Comparison of ENCODE assay signal across 28 cellular contexts in genomic region chr14:57991353-57991752, GRCh38.
A peak's percentile ranks its signal among the peaks of the same experiment; 100 is the strongest.
DNase-seq lines count a peak whose midpoint lies in the region; ATAC-seq, FAIRE-seq and TF ChIP-seq lines count a peak whose summit lies in the region.
"Had no signal": no experiment of that assay in that cellular context is flagged by ENCODE, and none has a peak within 500 bp of the region (broad histone marks: within the 10 kb centered on the region; RNA-seq: fewer than 3 reads in every experiment).

No MANE protein-coding gene starts in this region.

- H2AK5ac ChIP-seq in H9 (ENCODE audit: insufficient read length, low read length), result no peak overlapping the region

- H3K23ac ChIP-seq in H9 (ENCODE audit: insufficient read length, low read depth, low read length), result no peak overlapping the region

- no peak for TF ChIP-seq POLR2A in heart left ventricle (IDR thresholded peaks at IDR 0.05)

- no peaks in the 10 kb centered on the region for H3K4me1 ChIP-seq in heart left ventricle
- no peaks in the 10 kb centered on the region for H3K4me1 ChIP-seq in kidney (ENCODE audit: control insufficient read depth in 1 of 2, insufficient read depth in 1 of 2, low read depth in 1 of 2, low read length in 2 of 2)
- no peaks in the 10 kb centered on the region; the same call in 1 of the 2 replicates for H3K4me1 ChIP-seq in H9 (ENCODE audit: insufficient read depth, low read length)
- H3K4me1 ChIP-seq: BE2C, BLaER1 had no signal

- H2AFZ ChIP-seq in H9 (ENCODE audit: low read length), result no peak overlapping the region

- DNase-seq in left cardiac atrium, result no peak
- DNase-seq in heart left ventricle, result no peak
- no peak for DNase-seq in HTR-8/SVneo (ENCODE audit: insufficient read length, low spot score)
- DNase-seq in left kidney (ENCODE audit: low read depth, low spot score), result peak; percentile 14
- no peak for DNase-seq in stimulated activated effector memory CD8-positive, alpha-beta T cell treated with anti-CD3 and anti-CD28 coated beads, Interleukin-12 subunit alpha, Interleukin-12 subunit beta, amount 100 ng/mL, for 72 hours (ENCODE audit: low spot score in 2 of 2)
- DNase-seq in kidney, result no peak
- no peak for DNase-seq in H9
- DNase-seq in NCI-H524 treated with DMSO at 0.1 percent for 48 hours (lab: John Stamatoyannopoulos, UW), result no peak
- DNase-seq: ACHN; BE2C; CD4-positive, alpha-beta memory T cell; CD4-positive, CD25-positive, alpha-beta regulatory T cell; CD8-positive, alpha-beta memory T cell; COR-L47; DMS 273 treated with DMSO at 0.1 percent for 48 hours; DMS153; DMS53; DMS79; DND-41; EL; GDM1 had no signal

- H3K23me2 ChIP-seq in H9 (ENCODE audit: insufficient read length, low read depth, low read length, poor library complexity, severe bottlenecking), result no peaks in the 10 kb centered on the region

- peak; percentile 55 to 56 for ATAC-seq in left cardiac atrium
- ATAC-seq in heart left ventricle, result no peak
- peak; percentile 33 for ATAC-seq in stimulated activated effector memory CD8-positive, alpha-beta T cell treated with anti-CD3 and anti-CD28 coated beads, Interleukin-12 subunit alpha, Interleukin-12 subunit beta, amount 100 ng/mL, for 72 hours
- ATAC-seq: GM12878 had no signal

- no peaks in the 10 kb centered on the region for H3K36me3 Mint-ChIP-seq in stimulated activated effector memory CD8-positive, alpha-beta T cell treated with anti-CD3 and anti-CD28 coated beads, Interleukin-12 subunit alpha, Interleukin-12 subunit beta, amount 100 ng/mL, for 72 hours
- H3K36me3 Mint-ChIP-seq in H9 (ENCODE audit: insufficient read depth in 1 of 3, low read depth in 3 of 3), result no peaks in the 10 kb centered on the region
- H3K36me3 Mint-ChIP-seq: CD14-positive monocyte; CD4-positive, alpha-beta memory T cell; CD4-positive, CD25-positive, alpha-beta regulatory T cell; CD8-positive, alpha-beta memory T cell had no signal

- H3K36me3 ChIP-seq in heart left ventricle (no peaks in the 10 kb centered on the region), kidney (ENCODE audit: control insufficient read depth in 1 of 2, insufficient read depth in 2 of 2, low read length in 2 of 2) (no peaks in the 10 kb centered on the region)
- H3K36me3 ChIP-seq: BE2C, BLaER1 had no signal

- H3T11ph ChIP-seq in H9 (ENCODE audit: low read length), result no peak overlapping the region

- no peak overlapping the region for H3K4me2 ChIP-seq in H9 (ENCODE audit: insufficient read depth, insufficient read length, low read length)
- H3K4me2 ChIP-seq: BLaER1 had no signal

- no peaks in the 10 kb centered on the region for H3K9me3 ChIP-seq in heart left ventricle
- H3K9me3 ChIP-seq in kidney (ENCODE audit: control insufficient read depth in 1 of 2, low read length in 2 of 2), result no peaks in the 10 kb centered on the region
- no peaks in the 10 kb centered on the region for H3K9me3 ChIP-seq in H9 (ENCODE audit: control insufficient read depth, low read depth, low read length)
- H3K9me3 ChIP-seq: BE2C, BLaER1 had no signal

- no peak overlapping the region for H2BK5ac ChIP-seq in H9 (ENCODE audit: insufficient read length, low read length)

- H3K14ac ChIP-seq in H9 (ENCODE audit: insufficient read depth, low read length), result no peak overlapping the region

- H3K27ac Mint-ChIP-seq in stimulated activated effector memory CD8-positive, alpha-beta T cell treated with anti-CD3 and anti-CD28 coated beads, Interleukin-12 subunit alpha, Interleukin-12 subunit beta, amount 100 ng/mL, for 72 hours, result no peak overlapping the region
- H3K27ac Mint-ChIP-seq in H9, result no peak overlapping the region
- H3K27ac Mint-ChIP-seq: CD4-positive, alpha-beta memory T cell; CD4-positive, CD25-positive, alpha-beta regulatory T cell; CD8-positive, alpha-beta memory T cell had no signal

- H3K56ac ChIP-seq in H9 (ENCODE audit: insufficient read length, low read depth, low read length), result no peak overlapping the region

- H3K4me1 Mint-ChIP-seq in stimulated activated effector memory CD8-positive, alpha-beta T cell treated with anti-CD3 and anti-CD28 coated beads, Interleukin-12 subunit alpha, Interleukin-12 subunit beta, amount 100 ng/mL, for 72 hours, result no peaks in the 10 kb centered on the region
- H3K4me1 Mint-ChIP-seq in H9, result peaks cover 6 to 8% of the 10 kb centered on the region in 2 experiments; a peak in 3 of 4 replicates
- H3K4me1 Mint-ChIP-seq: CD14-positive monocyte; CD4-positive, alpha-beta memory T cell; CD4-positive, CD25-positive, alpha-beta regulatory T cell; CD8-positive, alpha-beta memory T cell had no signal

- no peaks in the 10 kb centered on the region for H3K79me2 ChIP-seq in H9 (ENCODE audit: insufficient read depth, low read length)

- no peak overlapping the region for H3K4me3 ChIP-seq in heart left ventricle
- no peak overlapping the region for H3K4me3 ChIP-seq in kidney (ENCODE audit: low read length in 2 of 2)
- H3K4me3 ChIP-seq: BLaER1, GM12878 had no signal

- H3K27ac ChIP-seq in heart left ventricle (no peak overlapping the region), kidney (ENCODE audit: low read depth in 2 of 2, low read length in 2 of 2) (no peak overlapping the region), H9 (ENCODE audit: insufficient read length, low read depth, low read length) (no peak overlapping the region)
- H3K27ac ChIP-seq: 22Rv1, BLaER1 had no signal

- no peak overlapping the region for H2BK15ac ChIP-seq in H9 (ENCODE audit: low read depth, low read length)

- H4K8ac ChIP-seq in H9 (replicated peaks; ENCODE audit: insufficient read length, low read depth, low read length), result no peak overlapping the region

- H3K4ac ChIP-seq in H9 (ENCODE audit: low read depth, low read length), result no peak overlapping the region

- H4K5ac ChIP-seq in H9 (ENCODE audit: insufficient read length, low read depth, low read length), result no peak overlapping the region

- 54 to 71% (median 57%) methylated on average over 4 of the region's 4 CpGs for WGBS in heart left ventricle, 4 donors
- no CpG with 5 or more reads among the region's 4 CpGs for WGBS in H9 (ENCODE audit: extremely low coverage, insufficient read length, low lambda C conversion rate)

- H3K9me3 Mint-ChIP-seq in stimulated activated effector memory CD8-positive, alpha-beta T cell treated with anti-CD3 and anti-CD28 coated beads, Interleukin-12 subunit alpha, Interleukin-12 subunit beta, amount 100 ng/mL, for 72 hours, result no peaks in the 10 kb centered on the region
- H3K9me3 Mint-ChIP-seq in H9, result no peaks in the 10 kb centered on the region
- H3K9me3 Mint-ChIP-seq: CD14-positive monocyte; CD4-positive, alpha-beta memory T cell; CD8-positive, alpha-beta memory T cell had no signal

- no peak overlapping the region for H3K4me3 Mint-ChIP-seq in stimulated activated effector memory CD8-positive, alpha-beta T cell treated with anti-CD3 and anti-CD28 coated beads, Interleukin-12 subunit alpha, Interleukin-12 subunit beta, amount 100 ng/mL, for 72 hours
- no peak overlapping the region for H3K4me3 Mint-ChIP-seq in H9
- H3K4me3 Mint-ChIP-seq: CD14-positive monocyte; CD4-positive, alpha-beta memory T cell; CD4-positive, CD25-positive, alpha-beta regulatory T cell; CD8-positive, alpha-beta memory T cell had no signal

- H4K20me1 ChIP-seq in H9 (ENCODE audit: control insufficient read depth, insufficient read depth, insufficient read length), result no peaks in the 10 kb centered on the region
- H4K20me1 ChIP-seq: BLaER1 had no signal

- no peak for TF ChIP-seq CTCF in heart left ventricle (IDR thresholded peaks at IDR 0.05)
- TF ChIP-seq CTCF in kidney (IDR thresholded peaks at IDR 0.05; ENCODE audit: borderline replicate concordance, extremely low read depth, insufficient read depth), result no peak
- no peak for TF ChIP-seq CTCF in H9 (conservative IDR thresholded peaks at IDR 0.05)

- no peak overlapping the region for H3K9ac ChIP-seq in kidney (ENCODE audit: low read length in 2 of 2)
- H3K9ac ChIP-seq in H9 (ENCODE audit: extremely low read depth, insufficient read length, low read length), result no peak overlapping the region
- H3K9ac ChIP-seq: BLaER1 had no signal

- FAIRE-seq in HTR-8/SVneo (lab: Jason Lieb, UNC) (peak; percentile 96), kidney (lab: Jason Lieb, UNC) (no peak)
- FAIRE-seq: A204.1, GM12878, GM12892, GM18507 had no signal

- no peaks in the 10 kb centered on the region for H3K79me1 ChIP-seq in H9 (ENCODE audit: insufficient read depth, low read depth, low read length, poor library complexity, severe bottlenecking)

- no peak overlapping the region for H2BK12ac ChIP-seq in H9 (ENCODE audit: insufficient read length, low read depth, low read length)

- no peaks in the 10 kb centered on the region for H3K27me3 ChIP-seq in heart left ventricle
- H3K27me3 ChIP-seq in H9 (ENCODE audit: insufficient read depth, low read length), result no peaks in the 10 kb centered on the region
- H3K27me3 ChIP-seq: BE2C, BLaER1 had no signal

- no peaks in the 10 kb centered on the region for H3K27me3 Mint-ChIP-seq in H9 (ENCODE audit: low read depth)
- H3K27me3 Mint-ChIP-seq: CD4-positive, CD25-positive, alpha-beta regulatory T cell had no signal

- intact Hi-C loops in left cardiac atrium (cut with DNase I), result no loop called here
- intact Hi-C loops in heart left ventricle (cut with DNase I), result no loop called here
- intact Hi-C loops in kidney (cut with DNase I), result no loop called here

- no peak overlapping the region for H2BK20ac ChIP-seq in H9 (ENCODE audit: low read depth, low read length, poor library complexity, severe bottlenecking)

- no peak overlapping the region for H4K91ac ChIP-seq in H9 (ENCODE audit: insufficient read length, low read depth, low read length)

- H3K18ac ChIP-seq in H9 (ENCODE audit: insufficient read length, low read depth, low read length), result no peak overlapping the region

- no peak overlapping the region for H2BK120ac ChIP-seq in H9 (ENCODE audit: low read depth, low read length, poor library complexity, severe bottlenecking)

Comparison
In these comparisons a context has a peak if more than half of its experiments do, and no peak if none do; other contexts are left out.
1. ATAC-seq: peak in left cardiac atrium (2 of 2) and stimulated activated effector memory CD8-positive, alpha-beta T cell treated with anti-CD3 and anti-CD28 coated beads, Interleukin-12 subunit alpha, Interleukin-12 subunit beta, amount 100 ng/mL, for 72 hours (single experiment); none in heart left ventricle (0 of 4).